In the genomic region with DNA sequence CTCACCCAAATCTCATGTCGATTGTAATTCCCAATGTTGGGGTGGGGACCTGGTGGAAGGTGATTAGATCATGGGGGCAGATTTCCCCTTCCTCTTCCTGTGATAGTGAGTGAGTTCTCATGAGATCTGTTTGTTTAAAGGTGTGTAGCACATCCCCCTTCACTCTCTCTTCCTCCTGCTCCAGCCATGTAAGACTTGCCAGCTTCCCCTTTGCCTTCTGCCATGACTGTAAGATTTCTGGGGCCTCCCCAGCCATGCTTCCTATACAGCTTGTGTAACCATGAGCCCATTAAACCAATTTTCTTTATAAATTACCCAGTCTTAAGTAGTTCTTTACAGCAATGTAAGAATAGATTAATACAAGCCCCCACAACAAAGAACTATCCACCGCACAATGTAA, we compare ENCODE assay signal across 1 cellular context.
TF ChIP-seq lines count a peak whose summit lies in the region.

No MANE protein-coding gene starts in this region.

TF ChIP-seq in H1, 55 proteins besides CTCF, POLR2A, EP300 and RAD21 (continued from another document):
- TF ChIP-seq POU5F1 (IDR thresholded peaks at IDR 0.05; ENCODE audit: low read depth, low read length), result no peak
- TF ChIP-seq MAX (IDR thresholded peaks at IDR 0.05), result no peak
- no peak for TF ChIP-seq POLR2AphosphoS5 (IDR thresholded peaks at IDR 0.05; ENCODE audit: low read depth, low read length)
TF ChIP-seq in H1: peak in this region for 0.
